Comparison of ENCODE assay signal across 8 cellular contexts in the genomic region with DNA sequence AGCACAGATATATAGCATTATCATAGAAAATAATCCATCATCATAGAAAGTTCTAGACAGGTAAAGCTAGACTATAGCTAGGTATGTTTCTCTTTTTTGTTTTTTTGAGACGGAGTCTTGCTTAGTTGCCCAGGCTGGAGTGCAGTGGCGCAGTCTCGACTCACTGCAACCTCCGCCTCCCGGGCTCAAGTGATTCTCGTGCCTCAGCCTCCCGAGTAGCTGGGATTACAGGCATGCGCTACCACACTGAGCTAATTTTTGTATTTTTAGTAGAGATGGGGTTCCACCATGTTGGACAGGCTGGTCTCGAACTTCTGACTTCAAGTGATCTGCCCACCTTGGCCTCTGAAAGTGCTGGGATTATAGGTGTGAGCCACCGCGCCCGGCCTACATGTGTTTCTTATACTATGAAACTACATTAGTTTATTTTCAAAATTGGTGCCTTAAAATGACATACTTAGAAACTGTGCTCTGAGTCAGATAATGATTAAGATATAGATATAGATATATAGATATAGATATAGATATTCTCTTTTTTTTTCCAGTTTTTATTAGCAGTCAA. TPM values are rescaled to one million over a fixed set of nuclear protein-coding genes. Genes with fewer than 3 reads are reported as not detected.
DNase-seq lines count a peak whose midpoint lies in the region; TF ChIP-seq lines count a peak whose summit lies in the region.
"Not testable (repeated sequence)": the region's sequence is repeated elsewhere in the genome, so short reads cannot be mapped to it uniquely, and the experiment has no call there.

No MANE protein-coding gene starts in this region.

- H3K27ac Mint-ChIP-seq in activated naive CD4-positive, alpha-beta T cell treated with anti-CD3 and anti-CD28 coated beads for 36 hours: not testable (repeated sequence)

- CTCF ChIA-PET in activated naive CD4-positive, alpha-beta T cell treated with anti-CD3 and anti-CD28 coated beads for 36 hours (lab: Charles Lee): interaction anchor here (1.3 kb wide), 1 partner anchor 28 kb away, joined by 3 read pairs; no protein-coding TSS in a partner anchor

- DNase-seq in BE2C; HFF-Myc (ENCODE audit: extremely low read depth, low read depth); SK-N-MC (ENCODE audit: low read depth, low spot score); activated naive CD4-positive, alpha-beta T cell treated with anti-CD3 and anti-CD28 coated beads for 36 hours; effector memory CD4-positive, alpha-beta T cell; iPS DF 6.9 (ENCODE audit: low read depth, low spot score): not testable (repeated sequence)
- peak; percentile 3 for DNase-seq in stimulated activated naive CD4-positive, alpha-beta T cell treated with Interleukin-2 at 50 U/mL for 16 hours (lab: John Stamatoyannopoulos, UW)

- not testable (repeated sequence) for H4K20me1 ChIP-seq in neural cell (ENCODE audit: insufficient read depth)

- peak overlapping the region; percentile 78 for H3K4me3 ChIP-seq in BE2C (ENCODE audit: low read depth, low read length)
- peak overlapping the region; percentile 81 for H3K4me3 ChIP-seq in HFF-Myc (replicated peaks; ENCODE audit: low read depth, low read length)
- peak overlapping the region; percentile 93 for H3K4me3 ChIP-seq in SK-N-MC
- peak overlapping the region; percentile 87 for H3K4me3 ChIP-seq in effector memory CD4-positive, alpha-beta T cell (ENCODE audit: insufficient read depth, low read depth, low read length, poor library complexity, severe bottlenecking)
- peak overlapping the region; percentile 88; the same call in 1 of the 2 replicates for H3K4me3 ChIP-seq in iPS DF 6.9 (ENCODE audit: low read length)
- H3K4me3 ChIP-seq in neural cell (ENCODE audit: low read length): peak overlapping the region; percentile 100

- not testable (repeated sequence) for H3K27me3 ChIP-seq in BE2C; effector memory CD4-positive, alpha-beta T cell (replicated peaks; ENCODE audit: control insufficient read depth, insufficient read depth, low read length, poor library complexity, severe bottlenecking); iPS DF 6.9 (ENCODE audit: control insufficient read depth, insufficient read depth, low read length); neural cell (ENCODE audit: insufficient read depth, low read depth, low read length)

- peaks cover 46% of the 10 kb centered on the region for H3K79me2 ChIP-seq in neural cell (replicated peaks; ENCODE audit: insufficient read depth, low read length)

- H3K36me3 Mint-ChIP-seq in activated naive CD4-positive, alpha-beta T cell treated with anti-CD3 and anti-CD28 coated beads for 36 hours (ENCODE audit: low read depth): peaks cover 32% of the 10 kb centered on the region

- no CpG with 5 or more reads among the region's 12 CpGs for WGBS in iPS DF 6.9 (ENCODE audit: insufficient coverage, insufficient read length)

- H3K36me3 ChIP-seq in BE2C (peaks cover 17% of the 10 kb centered on the region), SK-N-MC (ENCODE audit: insufficient read depth, low read length) (peaks cover 42% of the 10 kb centered on the region), iPS DF 6.9 (ENCODE audit: control insufficient read depth, insufficient read depth, low read length) (peaks cover 10% of the 10 kb centered on the region; the same call in 1 of the 2 replicates)
- not testable (repeated sequence) for H3K36me3 ChIP-seq in effector memory CD4-positive, alpha-beta T cell (ENCODE audit: control insufficient read depth, insufficient read depth, low read length); neural cell (ENCODE audit: insufficient read depth, low read length)

- peaks cover 15% of the 10 kb centered on the region for H3K9me3 Mint-ChIP-seq in activated naive CD4-positive, alpha-beta T cell treated with anti-CD3 and anti-CD28 coated beads for 36 hours

- intact Hi-C loops in activated naive CD4-positive, alpha-beta T cell treated with anti-CD3 and anti-CD28 coated beads for 36 hours (cut with micrococcal nuclease): loop anchor here (5.0 kb wide), 2 partner anchors 395 to 460 kb away; partner anchors contain the start of gene SPATS2L

- TF ChIP-seq CTCF in BE2C (IDR thresholded peaks at IDR 0.05; ENCODE audit: low read depth, low read length); HFF-Myc (IDR thresholded peaks at IDR 0.05; ENCODE audit: low read depth, low read length, missing control alignments); neural cell (IDR thresholded peaks at IDR 0.05; ENCODE audit: poor library complexity, severe bottlenecking): not testable (repeated sequence)

- H3F3A ChIP-seq in neural cell (ENCODE audit: insufficient read depth, low read length, poor library complexity, severe bottlenecking): not testable (repeated sequence)

- not testable (repeated sequence) for H3K9me3 ChIP-seq in BE2C; SK-N-MC (ENCODE audit: low read depth, low read length); effector memory CD4-positive, alpha-beta T cell (ENCODE audit: control insufficient read depth, low read length); iPS DF 6.9 (ENCODE audit: control insufficient read depth, insufficient read depth, low read length); neural cell (ENCODE audit: low read length)

- H3K4me1 Mint-ChIP-seq in activated naive CD4-positive, alpha-beta T cell treated with anti-CD3 and anti-CD28 coated beads for 36 hours (ENCODE audit: low read depth): peaks cover 24% of the 10 kb centered on the region

- not testable (repeated sequence) for TF ChIP-seq RAD21 in neural cell (conservative IDR thresholded peaks at IDR 0.05)

- not testable (repeated sequence) for H3K4me1 ChIP-seq in BE2C; iPS DF 6.9 (ENCODE audit: control insufficient read depth, insufficient read depth, low read length)
- H3K4me1 ChIP-seq in effector memory CD4-positive, alpha-beta T cell (ENCODE audit: control insufficient read depth, insufficient read depth, low read length, poor library complexity, severe bottlenecking): peaks cover 10% of the 10 kb centered on the region

- H2AFZ ChIP-seq in neural cell (ENCODE audit: low read depth, low read length): not testable (repeated sequence)

- H3K4me2 ChIP-seq in neural cell (ENCODE audit: low read length): peak overlapping the region; percentile 79

- TF ChIP-seq EP300 in neural cell (conservative IDR thresholded peaks at IDR 0.05; ENCODE audit: poor library complexity, severe bottlenecking): not testable (repeated sequence)

- H3K9me2 ChIP-seq in neural cell (ENCODE audit: insufficient read depth, low read length): not testable (repeated sequence)

- peak overlapping the region; percentile 96 for H3K4me3 Mint-ChIP-seq in activated naive CD4-positive, alpha-beta T cell treated with anti-CD3 and anti-CD28 coated beads for 36 hours

- peak overlapping the region; percentile 91 for H3K9ac ChIP-seq in SK-N-MC (ENCODE audit: insufficient read length)
- H3K9ac ChIP-seq in neural cell (ENCODE audit: low read length): peak overlapping the region; percentile 99

- not testable (repeated sequence) for H3K27me3 Mint-ChIP-seq in activated naive CD4-positive, alpha-beta T cell treated with anti-CD3 and anti-CD28 coated beads for 36 hours (ENCODE audit: low read depth)

- not testable (repeated sequence) for H3K27ac ChIP-seq in SK-N-MC; effector memory CD4-positive, alpha-beta T cell (ENCODE audit: insufficient read depth, low read length, poor library complexity, severe bottlenecking); iPS DF 6.9 (ENCODE audit: low read length)
- peak overlapping the region; percentile 98 for H3K27ac ChIP-seq in neural cell (ENCODE audit: low read length)

RNA-seq across cellular contexts. Expression of gene C2orf69, which starts 1.5 kb away (rescaled TPM):
- polyA plus RNA-seq in BE2C (2012; ENCODE audit: insufficient read depth, insufficient read length, low read depth): 5.4 TPM
- total RNA-seq in activated naive CD4-positive, alpha-beta T cell treated with anti-CD3 and anti-CD28 coated beads for 36 hours: 10 to 100 TPM; 18.5 to 20.6 TPM
- 13.8 and 17.3 TPM in 2 replicates for polyA plus RNA-seq in neural cell
- 30.2 and 33.0 TPM in 2 replicates for polyA minus RNA-seq in neural cell

RNA-seq across cellular contexts. Expression of gene TYW5, which starts 42.7 kb away (rescaled TPM):
- polyA plus RNA-seq in BE2C (2012; ENCODE audit: insufficient read depth, insufficient read length, low read depth): 12.0 TPM
- total RNA-seq in activated naive CD4-positive, alpha-beta T cell treated with anti-CD3 and anti-CD28 coated beads for 36 hours: 1 to 10 TPM; 7.8 to 7.9 TPM
- polyA plus RNA-seq in neural cell: 15.2 and 15.8 TPM in 2 replicates
- polyA minus RNA-seq in neural cell: 19.2 and 21.2 TPM in 2 replicates

RNA-seq across cellular contexts. Expression of gene MAIP1, which starts 42.7 kb away (rescaled TPM):
- polyA plus RNA-seq in BE2C (2012; ENCODE audit: insufficient read depth, insufficient read length, low read depth): 47.9 TPM
- 10 to 100 TPM; 28.6 to 30.0 TPM for total RNA-seq in activated naive CD4-positive, alpha-beta T cell treated with anti-CD3 and anti-CD28 coated beads for 36 hours
- polyA plus RNA-seq in neural cell: 24.1 and 47.9 TPM in 2 replicates
- 32.4 and 40.4 TPM in 2 replicates for polyA minus RNA-seq in neural cell
